In the genomic region with DNA sequence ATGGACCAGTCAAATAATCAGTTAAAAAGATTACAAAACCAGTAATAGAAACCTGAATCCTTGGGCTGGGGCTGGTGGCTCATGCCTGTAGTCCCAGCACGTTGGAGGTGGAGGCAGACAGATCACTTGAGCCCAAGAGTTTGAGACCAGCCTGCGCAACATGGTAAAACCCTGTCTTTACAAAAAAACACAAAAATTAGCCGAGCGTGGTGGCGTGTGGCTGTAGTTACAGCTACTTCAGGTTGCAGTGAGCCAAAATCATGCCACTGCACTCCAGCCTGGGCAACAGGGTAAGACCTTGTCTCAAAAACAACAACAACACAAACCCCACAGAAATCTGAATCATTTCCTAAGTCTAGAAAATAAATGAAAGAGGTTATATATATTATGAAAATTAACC, we compare ENCODE assay signal across 5 cellular contexts.
"Had no signal": no experiment of that assay in that cellular context is flagged by ENCODE, and none has a peak within 500 bp of the region (broad histone marks: within the 10 kb centered on the region; RNA-seq: fewer than 3 reads in every experiment).

No MANE protein-coding gene starts in this region.

- H2AFZ ChIP-seq: GM23248 had no signal

- H3K4me3 ChIP-seq: GM23248 had no signal

- H3K9ac ChIP-seq: GM23248 had no signal

- H3K27ac ChIP-seq: GM23248 had no signal

- DNase-seq: GM23248, GOT3, H7, HCEC 1CT, KBM-7 had no signal
